ENCODE assay signal across 1 cellular context in genomic region chr15:65231306-65231705, GRCh38.
TF ChIP-seq lines count a peak whose summit lies in the region.

No MANE protein-coding gene starts in this region.

TF ChIP-seq in K562, 482 proteins besides CTCF, POLR2A, EP300 and RAD21 (continues in another document):
- TF ChIP-seq MBD1 (CRISPR knock-in tag; IDR thresholded peaks at IDR 0.05) (no peak), DPF2 (IDR thresholded peaks at IDR 0.05) (0 out of 2 replicates have a peak, but pooled peaks have one; percentile 39), ELF1 (tag; IDR thresholded peaks at IDR 0.05) (no peak), HMBOX1 (IDR thresholded peaks at IDR 0.05) (no peak), POLR2AphosphoS5 (IDR thresholded peaks at IDR 0.05; ENCODE audit: control insufficient read depth, insufficient read depth, low read depth, low read length) (no peak), ZNF41 (CRISPR knock-in tag; conservative IDR thresholded peaks at IDR 0.05) (no peak), BRD4 (IDR thresholded peaks at IDR 0.05) (no peak), NR2C2 (CRISPR knock-in tag; IDR thresholded peaks at IDR 0.05) (no peak), NR2C2 (tag; IDR thresholded peaks at IDR 0.05) (peak; percentile 45; the same call in 1 of the 2 replicates), KLF10 (CRISPR knock-in tag; IDR thresholded peaks at IDR 0.05) (no peak), MAZ (CRISPR knock-in tag; conservative IDR thresholded peaks at IDR 0.05 in 1 of 2, IDR thresholded peaks at IDR 0.05 in 1 of 2) (no peak), MCM5 (IDR thresholded peaks at IDR 0.05; ENCODE audit: low read depth) (no peak), TAF9B (IDR thresholded peaks at IDR 0.05; ENCODE audit: partially characterized antibody) (no peak), ATF2 (CRISPR knock-in tag; IDR thresholded peaks at IDR 0.05) (no peak), SIRT6 (IDR thresholded peaks at IDR 0.05; ENCODE audit: low read depth, low read length) (no peak), TCF3 (CRISPR knock-in tag; IDR thresholded peaks at IDR 0.05) (no peak), ZSCAN32 (CRISPR knock-in tag; IDR thresholded peaks at IDR 0.05) (no peak), JUND (IDR thresholded peaks at IDR 0.05; ENCODE audit: borderline replicate concordance, low read depth, low read length) (no peak), JUND (tag; IDR thresholded peaks at IDR 0.05; ENCODE audit: borderline replicate concordance, low read depth, low read length) (0 out of 3 replicates have a peak, but pooled peaks have one; percentile 25), ZNF384 (IDR thresholded peaks at IDR 0.05; ENCODE audit: low read depth, low read length) (0 out of 2 replicates have a peak, but pooled peaks have one; percentile 49), EZH2 (IDR thresholded peaks at IDR 0.05; ENCODE audit: borderline replicate concordance, low read depth, low read length) (no peak), ILK (tag; IDR thresholded peaks at IDR 0.05; ENCODE audit: borderline replicate concordance, low read depth) (no peak), ZC3H4 (CRISPR knock-in tag; IDR thresholded peaks at IDR 0.05; ENCODE audit: borderline replicate concordance) (no peak), SMARCC2 (IDR thresholded peaks at IDR 0.05; ENCODE audit: low read depth) (no peak), ELF2 (CRISPR knock-in tag; IDR thresholded peaks at IDR 0.05) (no peak), ATF4 (CRISPR knock-in tag; IDR thresholded peaks at IDR 0.05) (no peak), EP400 (IDR thresholded peaks at IDR 0.05) (no peak), C11orf30 (IDR thresholded peaks at IDR 0.05; ENCODE audit: low read depth) (no peak), CBX3 (IDR thresholded peaks at IDR 0.05; ENCODE audit: borderline replicate concordance in 1 of 2, low read length in 2 of 2) (no peak), XRCC4 (IDR thresholded peaks at IDR 0.05; ENCODE audit: extremely low read depth, insufficient read depth, insufficient read length) (no peak), PRMT5 (CRISPR knock-in tag; IDR thresholded peaks at IDR 0.05) (no peak), NEUROD1 (IDR thresholded peaks at IDR 0.05; ENCODE audit: borderline replicate concordance, low read depth, low read length, partially characterized antibody) (no peak), ZNF133 (CRISPR knock-in tag; IDR thresholded peaks at IDR 0.05) (no peak), ZNF766 (CRISPR knock-in tag; conservative IDR thresholded peaks at IDR 0.05) (no peak), UBTF (IDR thresholded peaks at IDR 0.05; ENCODE audit: borderline replicate concordance in 1 of 2, low read depth in 2 of 2, low read length in 2 of 2) (no peak), ZNF3 (CRISPR knock-in tag; IDR thresholded peaks at IDR 0.05) (no peak), FOSL1 (tag; conservative IDR thresholded peaks at IDR 0.05) (peak; percentile 68), ZNF507 (tag; conservative IDR thresholded peaks at IDR 0.05) (0 out of 2 replicates have a peak, but pooled peaks have one; percentile 20), ZNF699 (CRISPR knock-in tag; IDR thresholded peaks at IDR 0.05; ENCODE audit: insufficient replicate concordance) (no peak), ZKSCAN1 (IDR thresholded peaks at IDR 0.05; ENCODE audit: low read depth, low read length) (no peak), BMI1 (IDR thresholded peaks at IDR 0.05; ENCODE audit: low read length) (no peak)
- TF ChIP-seq, protein P1, sequence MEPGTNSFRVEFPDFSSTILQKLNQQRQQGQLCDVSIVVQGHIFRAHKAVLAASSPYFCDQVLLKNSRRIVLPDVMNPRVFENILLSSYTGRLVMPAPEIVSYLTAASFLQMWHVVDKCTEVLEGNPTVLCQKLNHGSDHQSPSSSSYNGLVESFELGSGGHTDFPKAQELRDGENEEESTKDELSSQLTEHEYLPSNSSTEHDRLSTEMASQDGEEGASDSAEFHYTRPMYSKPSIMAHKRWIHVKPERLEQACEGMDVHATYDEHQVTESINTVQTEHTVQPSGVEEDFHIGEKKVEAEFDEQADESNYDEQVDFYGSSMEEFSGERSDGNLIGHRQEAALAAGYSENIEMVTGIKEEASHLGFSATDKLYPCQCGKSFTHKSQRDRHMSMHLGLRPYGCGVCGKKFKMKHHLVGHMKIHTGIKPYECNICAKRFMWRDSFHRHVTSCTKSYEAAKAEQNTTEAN (CRISPR knock-in tag; IDR thresholded peaks at IDR 0.05): no peak
- TF ChIP-seq, protein P2, sequence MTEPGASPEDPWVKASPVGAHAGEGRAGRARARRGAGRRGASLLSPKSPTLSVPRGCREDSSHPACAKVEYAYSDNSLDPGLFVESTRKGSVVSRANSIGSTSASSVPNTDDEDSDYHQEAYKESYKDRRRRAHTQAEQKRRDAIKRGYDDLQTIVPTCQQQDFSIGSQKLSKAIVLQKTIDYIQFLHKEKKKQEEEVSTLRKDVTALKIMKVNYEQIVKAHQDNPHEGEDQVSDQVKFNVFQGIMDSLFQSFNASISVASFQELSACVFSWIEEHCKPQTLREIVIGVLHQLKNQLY (CRISPR knock-in tag; conservative IDR thresholded peaks at IDR 0.05): no peak
- TF ChIP-seq, protein P3, sequence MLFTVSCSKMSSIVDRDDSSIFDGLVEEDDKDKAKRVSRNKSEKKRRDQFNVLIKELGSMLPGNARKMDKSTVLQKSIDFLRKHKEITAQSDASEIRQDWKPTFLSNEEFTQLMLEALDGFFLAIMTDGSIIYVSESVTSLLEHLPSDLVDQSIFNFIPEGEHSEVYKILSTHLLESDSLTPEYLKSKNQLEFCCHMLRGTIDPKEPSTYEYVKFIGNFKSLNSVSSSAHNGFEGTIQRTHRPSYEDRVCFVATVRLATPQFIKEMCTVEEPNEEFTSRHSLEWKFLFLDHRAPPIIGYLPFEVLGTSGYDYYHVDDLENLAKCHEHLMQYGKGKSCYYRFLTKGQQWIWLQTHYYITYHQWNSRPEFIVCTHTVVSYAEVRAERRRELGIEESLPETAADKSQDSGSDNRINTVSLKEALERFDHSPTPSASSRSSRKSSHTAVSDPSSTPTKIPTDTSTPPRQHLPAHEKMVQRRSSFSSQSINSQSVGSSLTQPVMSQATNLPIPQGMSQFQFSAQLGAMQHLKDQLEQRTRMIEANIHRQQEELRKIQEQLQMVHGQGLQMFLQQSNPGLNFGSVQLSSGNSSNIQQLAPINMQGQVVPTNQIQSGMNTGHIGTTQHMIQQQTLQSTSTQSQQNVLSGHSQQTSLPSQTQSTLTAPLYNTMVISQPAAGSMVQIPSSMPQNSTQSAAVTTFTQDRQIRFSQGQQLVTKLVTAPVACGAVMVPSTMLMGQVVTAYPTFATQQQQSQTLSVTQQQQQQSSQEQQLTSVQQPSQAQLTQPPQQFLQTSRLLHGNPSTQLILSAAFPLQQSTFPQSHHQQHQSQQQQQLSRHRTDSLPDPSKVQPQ (CRISPR knock-in tag; IDR thresholded peaks at IDR 0.05; ENCODE audit: borderline replicate concordance): no peak
- TF ChIP-seq, protein P4, sequence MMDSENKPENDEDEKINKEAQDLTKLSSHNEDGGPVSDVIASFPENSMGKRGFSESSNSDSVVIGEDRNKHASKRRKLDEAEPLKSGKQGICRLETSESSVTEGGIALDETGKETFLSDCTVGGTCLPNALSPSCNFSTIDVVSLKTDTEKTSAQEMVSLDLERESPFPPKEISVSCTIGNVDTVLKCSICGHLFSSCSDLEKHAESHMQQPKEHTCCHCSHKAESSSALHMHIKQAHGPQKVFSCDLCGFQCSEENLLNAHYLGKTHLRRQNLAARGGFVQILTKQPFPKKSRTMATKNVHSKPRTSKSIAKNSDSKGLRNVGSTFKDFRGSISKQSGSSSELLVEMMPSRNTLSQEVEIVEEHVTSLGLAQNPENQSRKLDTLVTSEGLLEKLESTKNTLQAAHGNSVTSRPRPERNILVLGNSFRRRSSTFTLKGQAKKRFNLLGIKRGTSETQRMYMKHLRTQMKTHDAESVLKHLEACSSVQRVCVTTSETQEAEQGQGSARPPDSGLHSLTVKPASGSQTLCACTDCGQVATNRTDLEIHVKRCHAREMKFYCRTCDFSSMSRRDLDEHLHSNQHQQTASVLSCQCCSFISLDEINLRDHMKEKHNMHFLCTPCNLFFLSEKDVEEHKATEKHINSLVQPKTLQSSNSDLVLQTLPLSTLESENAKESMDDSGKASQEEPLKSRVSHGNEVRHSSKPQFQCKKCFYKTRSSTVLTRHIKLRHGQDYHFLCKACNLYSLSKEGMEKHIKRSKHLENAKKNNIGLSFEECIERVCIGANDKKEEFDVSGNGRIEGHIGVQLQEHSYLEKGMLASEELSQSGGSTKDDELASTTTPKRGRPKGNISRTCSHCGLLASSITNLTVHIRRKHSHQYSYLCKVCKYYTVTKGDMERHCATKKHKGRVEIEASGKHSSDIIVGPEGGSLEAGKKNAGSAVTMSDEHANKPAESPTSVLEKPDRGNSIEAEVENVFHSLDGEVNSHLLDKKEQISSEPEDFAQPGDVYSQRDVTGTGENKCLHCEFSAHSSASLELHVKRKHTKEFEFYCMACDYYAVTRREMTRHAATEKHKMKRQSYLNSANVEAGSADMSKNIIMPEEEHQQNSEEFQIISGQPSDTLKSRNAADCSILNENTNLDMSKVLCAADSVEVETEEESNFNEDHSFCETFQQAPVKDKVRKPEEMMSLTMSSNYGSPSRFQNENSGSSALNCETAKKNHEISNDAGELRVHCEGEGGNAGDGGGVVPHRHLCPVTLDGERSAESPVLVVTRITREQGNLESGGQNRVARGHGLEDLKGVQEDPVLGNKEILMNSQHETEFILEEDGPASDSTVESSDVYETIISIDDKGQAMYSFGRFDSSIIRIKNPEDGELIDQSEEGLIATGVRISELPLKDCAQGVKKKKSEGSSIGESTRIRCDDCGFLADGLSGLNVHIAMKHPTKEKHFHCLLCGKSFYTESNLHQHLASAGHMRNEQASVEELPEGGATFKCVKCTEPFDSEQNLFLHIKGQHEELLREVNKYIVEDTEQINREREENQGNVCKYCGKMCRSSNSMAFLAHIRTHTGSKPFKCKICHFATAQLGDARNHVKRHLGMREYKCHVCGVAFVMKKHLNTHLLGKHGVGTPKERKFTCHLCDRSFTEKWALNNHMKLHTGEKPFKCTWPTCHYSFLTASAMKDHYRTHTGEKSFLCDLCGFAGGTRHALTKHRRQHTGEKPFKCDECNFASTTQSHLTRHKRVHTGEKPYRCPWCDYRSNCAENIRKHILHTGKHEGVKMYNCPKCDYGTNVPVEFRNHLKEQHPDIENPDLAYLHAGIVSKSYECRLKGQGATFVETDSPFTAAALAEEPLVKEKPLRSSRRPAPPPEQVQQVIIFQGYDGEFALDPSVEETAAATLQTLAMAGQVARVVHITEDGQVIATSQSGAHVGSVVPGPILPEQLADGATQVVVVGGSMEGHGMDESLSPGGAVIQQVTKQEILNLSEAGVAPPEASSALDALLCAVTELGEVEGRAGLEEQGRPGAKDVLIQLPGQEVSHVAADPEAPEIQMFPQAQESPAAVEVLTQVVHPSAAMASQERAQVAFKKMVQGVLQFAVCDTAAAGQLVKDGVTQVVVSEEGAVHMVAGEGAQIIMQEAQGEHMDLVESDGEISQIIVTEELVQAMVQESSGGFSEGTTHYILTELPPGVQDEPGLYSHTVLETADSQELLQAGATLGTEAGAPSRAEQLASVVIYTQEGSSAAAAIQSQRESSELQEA (IDR thresholded peaks at IDR 0.05; ENCODE audit: low read depth): no peak
